8 cellular contexts compared by ENCODE assay signal in genomic region chr11:6604081-6604626, GRCh38. TPM values are rescaled to one million over a fixed set of nuclear protein-coding genes. Genes with fewer than 3 reads are reported as not detected.
DNase-seq lines count a peak whose midpoint lies in the region; ATAC-seq and TF ChIP-seq lines count a peak whose summit lies in the region.

No MANE protein-coding gene starts in this region.

- ATAC-seq in GM18907 (IDR thresholded peaks at IDR 0.05; ENCODE audit: unreplicated experiment) (peak; percentile 41), HG03139 (IDR thresholded peaks at IDR 0.05; ENCODE audit: unreplicated experiment) (peak; percentile 31)
- ATAC-seq in activated T-helper 17 cell treated with anti-CD3 and anti-CD28 coated beads, Interleukin-2, amount 50 U/mL, for 72 hours (replicated peaks): peak; percentile 52

- peak overlapping the region; percentile 89 for H3K4me2 ChIP-seq in PC-9

- H3K9me2 ChIP-seq in PC-9 (ENCODE audit: insufficient read depth): no peaks in the 10 kb centered on the region

- POLR2A ChIA-PET in PC-9 (lab: Charles Lee; ENCODE audit: unreplicated experiment): interaction anchor here (0.6 to 1.0 kb wide), 3 partner anchors 9 to 79 kb away, joined by 3 to 8 read pairs (median 4); partner anchors contain the start of gene MRPL17

- TF ChIP-seq CTCF in C4-2B (conservative IDR thresholded peaks at IDR 0.05) (no peak), PC-9 (conservative IDR thresholded peaks at IDR 0.05) (no peak), nephron progenitor cell (IDR thresholded peaks at IDR 0.05) (no peak)

- no peak overlapping the region for H3K4me3 Mint-ChIP-seq in activated T-helper 17 cell treated with anti-CD3 and anti-CD28 coated beads, Interleukin-2, amount 50 U/mL, for 72 hours
- H3K4me3 Mint-ChIP-seq in nephron progenitor cell: no peak overlapping the region

- H4K20me1 ChIP-seq in PC-9 (ENCODE audit: insufficient read depth): no peaks in the 10 kb centered on the region

- intact Hi-C loops in PC-9 (cut with micrococcal nuclease; ENCODE audit: unreplicated experiment): loop anchor here (2.0 to 10.0 kb wide), 3 partner anchors 79 to 212 kb away; partner anchors contain the start of genes MRPL17, SMPD1 and TRIM3

- H3K27me3 ChIP-seq in PC-9 (ENCODE audit: insufficient read depth, low read depth): no peaks in the 10 kb centered on the region

- H3F3A ChIP-seq in PC-9 (ENCODE audit: insufficient read depth, low read depth): peaks cover 16% of the 10 kb centered on the region

- peak overlapping the region; percentile 98 for H3K4me3 ChIP-seq in PC-9

- DNase-seq in PC-9: peak in 1 of 2 experiments; percentile 24
- peak; percentile 43 for DNase-seq in fibroblast of the conjunctiva (ENCODE audit: low read depth)
- DNase-seq in nephron progenitor cell: peak; percentile 64
- DNase-seq in cortex of kidney (lab: John Stamatoyannopoulos, UW): no peak

- H3K4me1 ChIP-seq in PC-9 (replicated peaks; ENCODE audit: insufficient read depth): peaks cover 28% of the 10 kb centered on the region

- H3K27ac Mint-ChIP-seq in activated T-helper 17 cell treated with anti-CD3 and anti-CD28 coated beads, Interleukin-2, amount 50 U/mL, for 72 hours: no peak overlapping the region
- no peak overlapping the region for H3K27ac Mint-ChIP-seq in nephron progenitor cell

- no peaks in the 10 kb centered on the region for H3K9me3 Mint-ChIP-seq in activated T-helper 17 cell treated with anti-CD3 and anti-CD28 coated beads, Interleukin-2, amount 50 U/mL, for 72 hours
- H3K9me3 Mint-ChIP-seq in nephron progenitor cell: no peaks in the 10 kb centered on the region

- BruUV-seq in PC-9 (replicated peaks; lab: Mats Ljungman, UMichigan): TSS peak; percentile 62

- H3K4me1 Mint-ChIP-seq in activated T-helper 17 cell treated with anti-CD3 and anti-CD28 coated beads, Interleukin-2, amount 50 U/mL, for 72 hours: peaks cover 16% of the 10 kb centered on the region
- no peaks in the 10 kb centered on the region for H3K4me1 Mint-ChIP-seq in nephron progenitor cell

- H3K36me3 Mint-ChIP-seq in activated T-helper 17 cell treated with anti-CD3 and anti-CD28 coated beads, Interleukin-2, amount 50 U/mL, for 72 hours (ENCODE audit: low read depth): peaks cover 45% of the 10 kb centered on the region
- H3K36me3 Mint-ChIP-seq in nephron progenitor cell (ENCODE audit: low read depth): peaks cover 36% of the 10 kb centered on the region

- peak overlapping the region; percentile 88 for H2AFZ ChIP-seq in PC-9

- H3K27me3 Mint-ChIP-seq in activated T-helper 17 cell treated with anti-CD3 and anti-CD28 coated beads, Interleukin-2, amount 50 U/mL, for 72 hours: no peaks in the 10 kb centered on the region
- H3K27me3 Mint-ChIP-seq in nephron progenitor cell (ENCODE audit: low read depth, poor library complexity): peaks cover 5% of the 10 kb centered on the region

- H3K27ac ChIP-seq in C4-2B: peak overlapping the region; percentile 85
- H3K27ac ChIP-seq in PC-9: peak overlapping the region; percentile 51

- CTCF ChIA-PET in PC-9 (lab: Charles Lee): interaction anchor here (0.9 kb wide), 1 partner anchor 79 kb away, joined by 4 read pairs; the partner anchor contains the start of gene MRPL17

- H3K36me3 ChIP-seq in PC-9 (ENCODE audit: low read depth): peaks cover 10% of the 10 kb centered on the region; the same call in 1 of the 2 replicates

- H3K9me3 ChIP-seq in PC-9 (ENCODE audit: insufficient read depth, low read depth): no peaks in the 10 kb centered on the region

- H3K79me2 ChIP-seq in PC-9 (ENCODE audit: low read depth): peaks cover 48% of the 10 kb centered on the region

RNA-seq across cellular contexts. Expression of gene ILK, which starts 0.6 kb away (rescaled TPM):
- 65.3 and 69.7 TPM in 2 replicates for total RNA-seq in PC-9 (2021)
- total RNA-seq in activated T-helper 17 cell treated with anti-CD3 and anti-CD28 coated beads, Interleukin-2, amount 50 U/mL, for 72 hours: 100 to 1,000 TPM in 1 of 2 donors, 10 to 100 TPM in 1; 85.0 to 113 TPM

RNA-seq across cellular contexts. Expression of gene RRP8, which starts 0.7 kb away (rescaled TPM):
- total RNA-seq in PC-9 (2021): 10.0 and 10.1 TPM in 2 replicates
- 10 to 100 TPM; 27.2 to 31.9 TPM for total RNA-seq in activated T-helper 17 cell treated with anti-CD3 and anti-CD28 coated beads, Interleukin-2, amount 50 U/mL, for 72 hours

RNA-seq across cellular contexts. Expression of gene TAF10, which starts 7.9 kb away (rescaled TPM):
- 51.5 and 61.2 TPM in 2 replicates for total RNA-seq in PC-9 (2021)
- 100 to 1,000 TPM in 1 of 2 donors, 10 to 100 TPM in 1; 82.2 to 106 TPM for total RNA-seq in activated T-helper 17 cell treated with anti-CD3 and anti-CD28 coated beads, Interleukin-2, amount 50 U/mL, for 72 hours

RNA-seq across cellular contexts. Expression of gene TPP1, which starts 15.1 kb away (rescaled TPM):
- 31.4 and 46.7 TPM in 2 replicates for total RNA-seq in PC-9 (2021)
- total RNA-seq in activated T-helper 17 cell treated with anti-CD3 and anti-CD28 coated beads, Interleukin-2, amount 50 U/mL, for 72 hours: 100 to 1,000 TPM in 1 of 2 donors, 10 to 100 TPM in 1; 75.7 to 172 TPM

RNA-seq across cellular contexts. Expression of gene DCHS1, which starts 51.5 kb away (rescaled TPM):
- 0.20 and 0.22 TPM in 2 replicates for total RNA-seq in PC-9 (2021)
- 1 to 10 TPM in 1 of 2 donors, under 1 TPM in 1; 0.26 to 1.5 TPM for total RNA-seq in activated T-helper 17 cell treated with anti-CD3 and anti-CD28 coated beads, Interleukin-2, amount 50 U/mL, for 72 hours
